30 cellular contexts compared by ENCODE assay signal in the genomic region with DNA sequence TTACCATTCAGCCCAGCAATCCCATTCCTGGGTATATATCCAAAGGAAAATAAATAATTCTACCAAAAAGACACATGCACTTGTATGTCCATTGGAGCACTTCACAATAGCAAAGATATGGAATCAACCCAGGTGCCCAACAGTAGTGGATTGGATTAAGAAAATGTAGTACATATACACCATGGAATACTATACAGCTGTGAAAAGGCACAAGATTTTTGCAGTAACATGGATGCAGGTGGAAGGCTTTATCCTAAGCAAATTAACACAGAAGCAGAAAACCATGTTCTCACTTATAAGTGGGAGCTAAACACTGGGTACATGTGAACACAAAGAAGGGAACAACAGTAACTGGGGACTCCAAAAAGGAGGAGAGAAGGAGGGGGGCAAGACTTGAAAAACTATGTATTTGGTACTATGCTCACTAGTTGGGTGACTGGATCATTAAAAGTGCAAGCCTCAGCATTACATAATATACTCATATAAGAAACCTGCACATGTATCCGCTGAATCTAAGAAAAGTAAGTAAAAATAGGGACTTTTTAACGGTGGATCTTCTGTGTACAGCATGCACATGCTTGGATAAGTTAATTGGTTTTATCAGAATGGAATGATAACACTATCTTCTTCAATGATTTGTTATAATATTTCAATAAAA. TPM values are rescaled to one million over a fixed set of nuclear protein-coding genes. Genes with fewer than 3 reads are reported as not detected.
"Had no signal": no experiment of that assay in that cellular context is flagged by ENCODE, and none has a peak within 500 bp of the region (broad histone marks: within the 10 kb centered on the region; RNA-seq: fewer than 3 reads in every experiment).

No MANE protein-coding gene starts in this region.

- H3K36me3 ChIP-seq: cardiac muscle cell, gastrocnemius medialis, left lung, lower lobe of right lung, uterus had no signal

- H3K9me3 Mint-ChIP-seq: activated B cell treated with CpG ODN at 0.5 μM for 24 hours; activated CD8-positive, alpha-beta T cell treated with anti-CD3 and anti-CD28 coated beads for 36 hours; activated naive CD8-positive, alpha-beta T cell treated with anti-CD3 and anti-CD28 coated beads, Interleukin-2, amount 50 U/mL, for 24 hours; activated T-helper 2 cell treated with anti-CD3 and anti-CD28 coated beads, Interferon-gamma antibody, Interleukin-2, Interleukin-4, amounts not matched to agents 10 μg/mL and 5 μg/mL and 100 μg/mL, durations not matched to agents 14 hours and 24 hours and 36 hours; stimulated activated effector memory CD8-positive, alpha-beta T cell treated with anti-CD3 and anti-CD28 coated beads, Interleukin-12 subunit alpha, Interleukin-12 subunit beta, amount 100 ng/mL, for 72 hours; stimulated activated naive CD8-positive, alpha-beta T cell treated with anti-CD3 and anti-CD28 coated beads, Interleukin-15, amount 100 ng/mL, for 72 hours; type B pancreatic cell had no signal

- H3K4me1 ChIP-seq: gastrocnemius medialis, left lung, uterus had no signal

- H3K27ac Mint-ChIP-seq: activated B cell treated with CpG ODN at 0.5 μM for 24 hours; activated CD8-positive, alpha-beta T cell treated with anti-CD3 and anti-CD28 coated beads for 36 hours; activated naive CD4-positive, alpha-beta T cell treated with anti-CD3 and anti-CD28 coated beads, Interleukin-2, amount 50 U/mL, for 24 hours; activated naive CD8-positive, alpha-beta T cell treated with anti-CD3 and anti-CD28 coated beads, Interleukin-2, amount 50 U/mL, for 24 hours; activated T-helper 2 cell treated with anti-CD3 and anti-CD28 coated beads, Interferon-gamma antibody, Interleukin-2, Interleukin-4, amounts not matched to agents 10 μg/mL and 5 μg/mL and 100 μg/mL, durations not matched to agents 14 hours and 24 hours and 36 hours; natural killer cell treated with Interleukin-12 subunit alpha and Interleukin-12 subunit beta and Interleukin-15 and Interleukin-18, amount 100 ng/mL, for 72 hours; stimulated activated effector memory CD8-positive, alpha-beta T cell treated with anti-CD3 and anti-CD28 coated beads, Interleukin-12 subunit alpha, Interleukin-12 subunit beta, amount 100 ng/mL, for 72 hours; stimulated activated naive CD8-positive, alpha-beta T cell treated with anti-CD3 and anti-CD28 coated beads, Interleukin-15, amount 100 ng/mL, for 72 hours; type B pancreatic cell had no signal

- FAIRE-seq: islet of Langerhans had no signal

- H3K27me3 Mint-ChIP-seq: type B pancreatic cell had no signal

- H3K36me3 Mint-ChIP-seq: activated naive CD4-positive, alpha-beta T cell treated with anti-CD3 and anti-CD28 coated beads, Interleukin-2, amount 50 U/mL, for 24 hours; natural killer cell treated with Interleukin-12 subunit alpha and Interleukin-12 subunit beta and Interleukin-15 and Interleukin-18, amount 100 ng/mL, for 72 hours; stimulated activated effector memory CD8-positive, alpha-beta T cell treated with anti-CD3 and anti-CD28 coated beads, Interleukin-12 subunit alpha, Interleukin-12 subunit beta, amount 100 ng/mL, for 72 hours; type B pancreatic cell had no signal

- H3K27ac ChIP-seq: body of pancreas, cardiac muscle cell, coronary artery, dorsolateral prefrontal cortex, gastrocnemius medialis, left lung, lower lobe of right lung, uterus had no signal

- DNase-seq: activated B cell treated with CpG ODN at 0.5 μM for 24 hours; activated CD4-positive, alpha-beta T cell treated with anti-CD3 and anti-CD28 coated beads, Interleukin-2, amount 50 U/mL, for 1 hour; activated CD8-positive, alpha-beta T cell treated with anti-CD3 and anti-CD28 coated beads for 36 hours; activated naive CD8-positive, alpha-beta T cell treated with anti-CD3 and anti-CD28 coated beads, Interleukin-2, amount 50 U/mL, for 24 hours; activated T-cell treated with anti-CD3 and anti-CD28 coated beads, Interleukin-2, amount 50 U/mL, for 48 hours; body of pancreas; cerebellar nuclear complex; dorsolateral prefrontal cortex; effector memory CD4-positive, alpha-beta T cell; erythroblast; glutamatergic neuron; left lung; lower lobe of right lung; posterior cingulate gyrus; stimulated activated CD4-positive, alpha-beta T cell treated with anti-CD3 and anti-CD28 coated beads, Interleukin-4, amount 100 ng/mL, for 24 hours; stimulated activated naive CD8-positive, alpha-beta T cell treated with anti-CD3 and anti-CD28 coated beads, Interleukin-15, amount 100 ng/mL, for 72 hours; substantia nigra; uterus had no signal

- H3K27me3 ChIP-seq: cardiac muscle cell had no signal

- H3K4me3 ChIP-seq: body of pancreas, cardiac muscle cell, coronary artery, dorsolateral prefrontal cortex, gastrocnemius medialis, left lung, lower lobe of right lung, skin epidermis, uterus had no signal

- H3K9me3 ChIP-seq: body of pancreas, gastrocnemius medialis, left lung, lower lobe of right lung, uterus had no signal

- H3K4me1 Mint-ChIP-seq: stimulated activated effector memory CD8-positive, alpha-beta T cell treated with anti-CD3 and anti-CD28 coated beads, Interleukin-12 subunit alpha, Interleukin-12 subunit beta, amount 100 ng/mL, for 72 hours had no signal

- ATAC-seq: activated CD8-positive, alpha-beta T cell treated with anti-CD3 and anti-CD28 coated beads for 36 hours; body of pancreas had no signal

- H3K4me3 Mint-ChIP-seq: activated B cell treated with CpG ODN at 0.5 μM for 24 hours; activated CD8-positive, alpha-beta T cell treated with anti-CD3 and anti-CD28 coated beads for 36 hours; activated naive CD4-positive, alpha-beta T cell treated with anti-CD3 and anti-CD28 coated beads, Interleukin-2, amount 50 U/mL, for 24 hours; activated naive CD8-positive, alpha-beta T cell treated with anti-CD3 and anti-CD28 coated beads, Interleukin-2, amount 50 U/mL, for 24 hours; natural killer cell treated with Interleukin-12 subunit alpha and Interleukin-12 subunit beta and Interleukin-15 and Interleukin-18, amount 100 ng/mL, for 72 hours; stimulated activated effector memory CD8-positive, alpha-beta T cell treated with anti-CD3 and anti-CD28 coated beads, Interleukin-12 subunit alpha, Interleukin-12 subunit beta, amount 100 ng/mL, for 72 hours; stimulated activated naive CD8-positive, alpha-beta T cell treated with anti-CD3 and anti-CD28 coated beads, Interleukin-15, amount 100 ng/mL, for 72 hours; type B pancreatic cell had no signal

RNA-seq across cellular contexts. Expression of a gene that starts 3.9 kb away (rescaled TPM):
- total RNA-seq: activated B cell treated with CpG ODN at 0.5 μM for 24 hours; activated CD8-positive, alpha-beta T cell treated with anti-CD3 and anti-CD28 coated beads for 36 hours; activated T-helper 2 cell treated with anti-CD3 and anti-CD28 coated beads, Interferon-gamma antibody, Interleukin-2, Interleukin-4, amounts not matched to agents 10 μg/mL and 5 μg/mL and 100 μg/mL, durations not matched to agents 14 hours and 24 hours and 36 hours; body of pancreas; cardiac muscle cell; gastrocnemius medialis; left lung; lower lobe of right lung; natural killer cell treated with Interleukin-12 subunit alpha and Interleukin-12 subunit beta and Interleukin-15 and Interleukin-18, amount 100 ng/mL, for 72 hours; right cardiac atrium had no signal
- polyA plus RNA-seq: cardiac muscle cell, thymus had no signal
